Comparison of ENCODE assay signal across 9 cellular contexts in the genomic region with DNA sequence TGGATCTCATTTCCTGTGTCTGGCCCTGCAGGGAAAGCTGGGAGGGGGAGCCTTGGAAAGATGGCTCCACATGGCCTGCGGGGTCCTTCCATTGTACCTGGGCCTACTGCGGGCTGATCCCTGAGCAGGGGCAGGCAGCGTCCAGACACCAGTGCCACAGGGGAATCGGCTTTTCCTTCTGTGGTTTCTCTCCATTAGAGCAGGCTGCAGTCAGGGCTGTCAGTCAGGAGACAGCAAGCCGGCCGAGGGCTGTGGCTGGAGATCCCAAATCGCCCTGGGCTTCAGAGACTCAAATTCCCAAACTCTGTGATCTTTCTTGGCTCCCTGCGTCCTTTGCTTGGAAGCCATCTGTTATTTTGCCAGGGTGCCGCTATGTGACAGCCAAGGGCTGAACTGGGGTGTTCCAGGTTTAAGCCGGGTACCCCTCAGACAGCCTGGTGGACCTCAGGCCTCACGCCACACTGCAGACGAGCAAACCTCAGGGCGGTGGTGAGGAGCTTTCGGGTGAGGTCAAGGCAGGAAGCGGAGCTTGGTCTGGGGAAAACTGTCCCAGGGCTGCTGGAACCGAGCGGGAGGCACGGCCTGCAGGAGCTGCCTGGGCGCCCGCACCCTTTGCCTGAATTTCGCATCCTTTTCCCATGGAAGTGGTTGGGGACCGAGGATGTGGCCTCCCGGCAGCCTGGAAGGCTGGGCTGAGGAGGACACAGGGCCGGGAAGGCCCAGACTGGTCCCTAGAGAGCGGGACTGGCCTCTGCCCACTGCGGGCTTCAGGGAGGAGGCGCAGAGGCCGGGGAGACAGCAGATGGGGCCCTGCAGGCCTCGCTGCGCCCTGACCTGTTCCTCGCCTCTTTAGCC. TPM values are rescaled to one million over a fixed set of nuclear protein-coding genes. Genes with fewer than 3 reads are reported as not detected.
DNase-seq lines count a peak whose midpoint lies in the region; ATAC-seq and TF ChIP-seq lines count a peak whose summit lies in the region.
"Had no signal": no experiment of that assay in that cellular context is flagged by ENCODE, and none has a peak within 500 bp of the region (broad histone marks: within the 10 kb centered on the region; RNA-seq: fewer than 3 reads in every experiment).

No MANE protein-coding gene starts in this region.

- POLR2A ChIA-PET in activated CD4-positive, alpha-beta memory T cell treated with anti-CD3 and anti-CD28 coated beads, Interleukin-2, amount 10 ng/mL, durations not matched to agents 7 days and 5 days (lab: Charles Lee) = interaction anchor here (0.9 kb wide), 1 partner anchor 9 kb away, joined by 4 read pairs; no protein-coding TSS in a partner anchor
- POLR2A ChIA-PET in activated CD4-positive, alpha-beta memory T cell treated with anti-CD3 and anti-CD28 coated beads for 36 hours (lab: Charles Lee) = no interaction called here

- peak overlapping the region; percentile 6 for H3K4me3 Mint-ChIP-seq in activated CD4-positive, alpha-beta memory T cell treated with anti-CD3 and anti-CD28 coated beads, Interleukin-2, amount 10 ng/mL, durations not matched to agents 7 days and 5 days
- H3K4me3 Mint-ChIP-seq in activated CD4-positive, alpha-beta memory T cell treated with anti-CD3 and anti-CD28 coated beads for 36 hours = no peak overlapping the region
- no peak overlapping the region for H3K4me3 Mint-ChIP-seq in activated CD8-positive, alpha-beta memory T cell treated with anti-CD3 and anti-CD28 coated beads, Interleukin-2, amount 10 ng/mL, durations not matched to agents 7 days and 5 days

- H3K9ac ChIP-seq in OCI-LY3 (ENCODE audit: low read length) (peak overlapping the region; percentile 84), skeletal muscle satellite cell (ENCODE audit: low read depth, low read length) (peak overlapping the region; percentile 89)

- H3K9me3 Mint-ChIP-seq in activated CD4-positive, alpha-beta memory T cell treated with anti-CD3 and anti-CD28 coated beads, Interleukin-2, amount 10 ng/mL, durations not matched to agents 7 days and 5 days = no peaks in the 10 kb centered on the region
- H3K9me3 Mint-ChIP-seq in activated CD4-positive, alpha-beta memory T cell treated with anti-CD3 and anti-CD28 coated beads for 36 hours = no peaks in the 10 kb centered on the region
- H3K9me3 Mint-ChIP-seq in activated CD8-positive, alpha-beta memory T cell treated with anti-CD3 and anti-CD28 coated beads, Interleukin-2, amount 10 ng/mL, durations not matched to agents 7 days and 5 days (ENCODE audit: low read depth) = no peaks in the 10 kb centered on the region

- H3K36me3 ChIP-seq in OCI-LY3 (replicated peaks; ENCODE audit: low read depth, low read length) (peaks cover 3% of the 10 kb centered on the region), skeletal muscle satellite cell (ENCODE audit: insufficient read depth, low read length) (peaks cover 20% of the 10 kb centered on the region)

- H3K79me2 ChIP-seq in OCI-LY3 (ENCODE audit: low read length) = peaks cover 25% of the 10 kb centered on the region

- H3K27me3 ChIP-seq in OCI-LY3 (ENCODE audit: low read depth, low read length) = no peaks in the 10 kb centered on the region
- H3K27me3 ChIP-seq in skeletal muscle satellite cell (ENCODE audit: control insufficient read depth, insufficient read depth, low read length) = no peaks in the 10 kb centered on the region

- CTCF ChIA-PET in activated CD4-positive, alpha-beta memory T cell treated with anti-CD3 and anti-CD28 coated beads, Interleukin-2, amount 10 ng/mL, durations not matched to agents 7 days and 5 days (lab: Charles Lee) = interaction anchor here (0.7 kb wide), 1 partner anchor 97 kb away, joined by 3 read pairs; no protein-coding TSS in a partner anchor
- CTCF ChIA-PET in activated CD4-positive, alpha-beta memory T cell treated with anti-CD3 and anti-CD28 coated beads for 36 hours (lab: Charles Lee) = interaction anchor here (0.6 to 0.7 kb wide), 3 partner anchors 69 to 280 kb away, joined by 3 to 5 read pairs (median 3); no protein-coding TSS in a partner anchor
- CTCF ChIA-PET in activated CD8-positive, alpha-beta memory T cell treated with anti-CD3 and anti-CD28 coated beads, Interleukin-2, amount 10 ng/mL, durations not matched to agents 7 days and 5 days (lab: Charles Lee) = no interaction called here

- H3K4me1 ChIP-seq in OCI-LY3 (ENCODE audit: low read length) (peaks cover 13% of the 10 kb centered on the region), skeletal muscle satellite cell (ENCODE audit: control insufficient read depth, insufficient read depth, low read length) (peaks cover 27% of the 10 kb centered on the region)

- intact Hi-C loops in activated CD4-positive, alpha-beta memory T cell treated with anti-CD3 and anti-CD28 coated beads for 36 hours (cut with micrococcal nuclease) = loop anchor here (2.0 kb wide), 1 partner anchor 67 kb away; no protein-coding TSS in a partner anchor

- no peaks in the 10 kb centered on the region for H4K20me1 ChIP-seq in OCI-LY3 (ENCODE audit: insufficient read depth, low read length)

- peak overlapping the region; percentile 62; the same call in 1 of the 2 replicates for H2AFZ ChIP-seq in OCI-LY3 (ENCODE audit: low read depth, low read length)

- H3K27me3 Mint-ChIP-seq in activated CD4-positive, alpha-beta memory T cell treated with anti-CD3 and anti-CD28 coated beads, Interleukin-2, amount 10 ng/mL, durations not matched to agents 7 days and 5 days = peaks cover 22% of the 10 kb centered on the region
- peaks cover 13% of the 10 kb centered on the region for H3K27me3 Mint-ChIP-seq in activated CD4-positive, alpha-beta memory T cell treated with anti-CD3 and anti-CD28 coated beads for 36 hours
- peaks cover 31% of the 10 kb centered on the region for H3K27me3 Mint-ChIP-seq in activated CD8-positive, alpha-beta memory T cell treated with anti-CD3 and anti-CD28 coated beads, Interleukin-2, amount 10 ng/mL, durations not matched to agents 7 days and 5 days

- no peak for TF ChIP-seq CTCF in OCI-LY3 (IDR thresholded peaks at IDR 0.05; ENCODE audit: low read depth, low read length)
- TF ChIP-seq CTCF in epithelial cell of proximal tubule (conservative IDR thresholded peaks at IDR 0.05; ENCODE audit: low read depth, low read length) = no peak

- no peak overlapping the region for H3K27ac Mint-ChIP-seq in activated CD4-positive, alpha-beta memory T cell treated with anti-CD3 and anti-CD28 coated beads, Interleukin-2, amount 10 ng/mL, durations not matched to agents 7 days and 5 days
- H3K27ac Mint-ChIP-seq in activated CD4-positive, alpha-beta memory T cell treated with anti-CD3 and anti-CD28 coated beads for 36 hours = no peak overlapping the region
- H3K27ac Mint-ChIP-seq in activated CD8-positive, alpha-beta memory T cell treated with anti-CD3 and anti-CD28 coated beads, Interleukin-2, amount 10 ng/mL, durations not matched to agents 7 days and 5 days = no peak overlapping the region

- peaks cover 14% of the 10 kb centered on the region for H3K4me1 Mint-ChIP-seq in activated CD4-positive, alpha-beta memory T cell treated with anti-CD3 and anti-CD28 coated beads, Interleukin-2, amount 10 ng/mL, durations not matched to agents 7 days and 5 days
- peaks cover 3% of the 10 kb centered on the region for H3K4me1 Mint-ChIP-seq in activated CD4-positive, alpha-beta memory T cell treated with anti-CD3 and anti-CD28 coated beads for 36 hours (ENCODE audit: low read depth)
- H3K4me1 Mint-ChIP-seq in activated CD8-positive, alpha-beta memory T cell treated with anti-CD3 and anti-CD28 coated beads, Interleukin-2, amount 10 ng/mL, durations not matched to agents 7 days and 5 days = no peaks in the 10 kb centered on the region

- no peak overlapping the region for H3K27ac ChIP-seq in OCI-LY3 (ENCODE audit: low read length)

- H3K4me2 ChIP-seq in OCI-LY3 (ENCODE audit: low read length) = peak overlapping the region; percentile 99
- peak overlapping the region; percentile 88 for H3K4me2 ChIP-seq in skeletal muscle satellite cell (ENCODE audit: low read length)

- no peaks in the 10 kb centered on the region for H3K9me3 ChIP-seq in OCI-LY3 (ENCODE audit: insufficient read depth, low read length)
- H3K9me3 ChIP-seq in skeletal muscle satellite cell (replicated peaks; ENCODE audit: low read length) = no peaks in the 10 kb centered on the region

- no peak for ATAC-seq in activated CD8-positive, alpha-beta memory T cell treated with anti-CD3 and anti-CD28 coated beads, Interleukin-2, amount 10 ng/mL, durations not matched to agents 7 days and 5 days
- no peak for ATAC-seq in HG02571 (IDR thresholded peaks at IDR 0.05; ENCODE audit: unreplicated experiment)

- H3K4me3 ChIP-seq in OCI-LY3 (ENCODE audit: low read length) (peak overlapping the region; percentile 98), epithelial cell of proximal tubule (ENCODE audit: low read depth, low read length) (peak overlapping the region; percentile 62), skeletal muscle satellite cell (ENCODE audit: low read length) (peak overlapping the region; percentile 96)

- no peaks in the 10 kb centered on the region for H3K36me3 Mint-ChIP-seq in activated CD4-positive, alpha-beta memory T cell treated with anti-CD3 and anti-CD28 coated beads, Interleukin-2, amount 10 ng/mL, durations not matched to agents 7 days and 5 days (ENCODE audit: low read depth)
- no peaks in the 10 kb centered on the region for H3K36me3 Mint-ChIP-seq in activated CD4-positive, alpha-beta memory T cell treated with anti-CD3 and anti-CD28 coated beads for 36 hours
- H3K36me3 Mint-ChIP-seq in activated CD8-positive, alpha-beta memory T cell treated with anti-CD3 and anti-CD28 coated beads, Interleukin-2, amount 10 ng/mL, durations not matched to agents 7 days and 5 days = no peaks in the 10 kb centered on the region

- no peak for DNase-seq in activated CD4-positive, alpha-beta memory T cell treated with anti-CD3 and anti-CD28 coated beads, Interleukin-2, amount 10 ng/mL, durations not matched to agents 7 days and 5 days
- DNase-seq in activated CD4-positive, alpha-beta memory T cell treated with anti-CD3 and anti-CD28 coated beads for 36 hours = no peak
- DNase-seq in epithelial cell of proximal tubule (ENCODE audit: low read depth) = no peak
- no peak for DNase-seq in T-helper 9 cell
- DNase-seq in activated CD8-positive, alpha-beta memory T cell treated with anti-CD3 and anti-CD28 coated beads, Interleukin-2, amount 10 ng/mL, durations not matched to agents 7 days and 5 days = no peak
- DNase-seq: ACHN had no signal

RNA-seq across cellular contexts. Expression of a gene that starts 1.5 kb away (rescaled TPM):
- 1 to 10 TPM; 3.3 to 4.4 TPM for total RNA-seq in activated CD4-positive, alpha-beta memory T cell treated with anti-CD3 and anti-CD28 coated beads, Interleukin-2, amount 10 ng/mL, durations not matched to agents 7 days and 5 days
- 1 to 10 TPM; 6.2 to 7.1 TPM for total RNA-seq in activated CD4-positive, alpha-beta memory T cell treated with anti-CD3 and anti-CD28 coated beads for 36 hours
- total RNA-seq in epithelial cell of proximal tubule = 16.6 and 20.2 TPM in 2 replicates
- 30.9 and 32.1 TPM in 2 replicates for total RNA-seq in skeletal muscle satellite cell (2012; rRNA removed)
- 1 to 10 TPM in 1 of 2 experiments, under 1 TPM in 1; 0.38 to 3.1 TPM for total RNA-seq in activated CD8-positive, alpha-beta memory T cell treated with anti-CD3 and anti-CD28 coated beads, Interleukin-2, amount 10 ng/mL, durations not matched to agents 7 days and 5 days

RNA-seq across cellular contexts. Expression of a gene that starts 13.6 kb away (rescaled TPM):
- total RNA-seq in activated CD4-positive, alpha-beta memory T cell treated with anti-CD3 and anti-CD28 coated beads, Interleukin-2, amount 10 ng/mL, durations not matched to agents 7 days and 5 days = 1,000 to 10,000 TPM; 2,083 to 2,114 TPM
- 1,000 to 10,000 TPM; 3,430 to 3,468 TPM for total RNA-seq in activated CD4-positive, alpha-beta memory T cell treated with anti-CD3 and anti-CD28 coated beads for 36 hours
- 5,232 and 9,109 TPM in 2 replicates for total RNA-seq in epithelial cell of proximal tubule
- 2,818 and 3,730 TPM in 2 replicates for total RNA-seq in skeletal muscle satellite cell (2012; rRNA removed)
- total RNA-seq in activated CD8-positive, alpha-beta memory T cell treated with anti-CD3 and anti-CD28 coated beads, Interleukin-2, amount 10 ng/mL, durations not matched to agents 7 days and 5 days = 1,000 to 10,000 TPM; 2,153 to 2,209 TPM

RNA-seq across cellular contexts. Expression of a gene that starts 39.4 kb away (rescaled TPM):
- total RNA-seq in activated CD4-positive, alpha-beta memory T cell treated with anti-CD3 and anti-CD28 coated beads, Interleukin-2, amount 10 ng/mL, durations not matched to agents 7 days and 5 days = not detected
- not detected for total RNA-seq in activated CD4-positive, alpha-beta memory T cell treated with anti-CD3 and anti-CD28 coated beads for 36 hours
- total RNA-seq in epithelial cell of proximal tubule = 0.65 and 5.0 TPM in 2 replicates
- total RNA-seq in skeletal muscle satellite cell (2012; rRNA removed) = not detected in 2 replicates
- not detected for total RNA-seq in activated CD8-positive, alpha-beta memory T cell treated with anti-CD3 and anti-CD28 coated beads, Interleukin-2, amount 10 ng/mL, durations not matched to agents 7 days and 5 days
